21 cellular contexts compared by ENCODE assay signal in genomic region chr11:2722955-2723354, GRCh38. TPM values are rescaled to one million over a fixed set of nuclear protein-coding genes. Genes with fewer than 3 reads are reported as not detected.
A peak's percentile ranks its signal among the peaks of the same experiment; 100 is the strongest.
DNase-seq lines count a peak whose midpoint lies in the region; ATAC-seq, FAIRE-seq and TF ChIP-seq lines count a peak whose summit lies in the region.
"Had no signal": no experiment of that assay in that cellular context is flagged by ENCODE, and none has a peak within 500 bp of the region (broad histone marks: within the 10 kb centered on the region; RNA-seq: fewer than 3 reads in every experiment).

No MANE protein-coding gene starts in this region.

- no peak overlapping the region for H3K27ac ChIP-seq in BLaER1 treated with 17β-estradiol and CSF1 and Interleukin-3, amounts not matched to agents 10 nM and 100 nM
- no peak overlapping the region for H3K27ac ChIP-seq in HCT116 (ENCODE audit: low read depth, low read length)
- no peak overlapping the region for H3K27ac ChIP-seq in H1 (ENCODE audit: low read depth, low read length)
- no peak overlapping the region for H3K27ac ChIP-seq in mesendoderm (ENCODE audit: low read depth, low read length)

- peaks cover 3 to 73% (median 40%) of the 10 kb centered on the region in 10 experiments; a peak in 19 of 20 replicates for H3K4me1 ChIP-seq in BLaER1 treated with 17β-estradiol and CSF1 and Interleukin-3, amounts not matched to agents 10 nM and 100 nM
- H3K4me1 ChIP-seq in HCT116 (ENCODE audit: control insufficient read depth in 1 of 2, insufficient read depth in 2 of 2, low read length in 2 of 2) (no peaks in the 10 kb centered on the region), H1 (replicated peaks in 1 of 4; ENCODE audit: control insufficient read depth in 3 of 4, insufficient read depth in 4 of 4, low read length in 3 of 4) (peaks cover 11 to 34% (median 27%) of the 10 kb centered on the region in 4 experiments), mesendoderm (ENCODE audit: control insufficient read depth, low read depth, low read length) (peaks cover 2% of the 10 kb centered on the region)

- CTCF ChIA-PET in HCT116 (lab: Charles Lee) (no interaction called here), H1 (lab: Charles Lee; ENCODE audit: partially characterized antibody) (interaction anchor here (0.5 to 2.5 kb wide), 5 partner anchors 20 to 444 kb away, joined by 3 to 9 read pairs (median 5); no protein-coding TSS in a partner anchor)

- H3K4me1 Mint-ChIP-seq in neural crest cell: peaks cover 48% of the 10 kb centered on the region
- H3K4me1 Mint-ChIP-seq in activated T-cell treated with anti-CD3 and anti-CD28 coated beads, Interleukin-2, amount 50 U/mL, for 4 hours (ENCODE audit: low read depth): no peaks in the 10 kb centered on the region
- H3K4me1 Mint-ChIP-seq: CD14-positive monocyte; CD8-positive, alpha-beta memory T cell had no signal

- no peak overlapping the region for H3K56ac ChIP-seq in H1 (replicated peaks; ENCODE audit: insufficient read length, low read depth, low read length)
- no peak overlapping the region for H3K56ac ChIP-seq in mesendoderm (ENCODE audit: low read length)

- H4K91ac ChIP-seq in H1 (replicated peaks; ENCODE audit: insufficient read length, low read length): no peak overlapping the region

- TF ChIP-seq EP300 in H1 (IDR thresholded peaks at IDR 0.05; ENCODE audit: borderline replicate concordance in 1 of 2, low read depth in 2 of 2, low read length in 2 of 2): no peak

- H2AK5ac ChIP-seq in H1 (ENCODE audit: low read depth, low read length) (peak overlapping the region; percentile 65; the same call in 1 of the 2 replicates), mesendoderm (ENCODE audit: low read length) (no peak overlapping the region)

- peak overlapping the region; percentile 19 for H3K27ac Mint-ChIP-seq in neural crest cell (ENCODE audit: unreplicated experiment)
- H3K27ac Mint-ChIP-seq: CD14-positive monocyte; CD4-positive, alpha-beta T cell; CD8-positive, alpha-beta memory T cell had no signal

- ATAC-seq in HCT116: peak; percentile 63
- no peak for ATAC-seq in activated T-cell treated with anti-CD3 and anti-CD28 coated beads, Interleukin-2, amount 50 U/mL, for 4 hours
- ATAC-seq in GM19455 (IDR thresholded peaks at IDR 0.05; ENCODE audit: unreplicated experiment): no peak

- H3K23ac ChIP-seq in H1 (ENCODE audit: insufficient read length): no peak overlapping the region
- H3K23ac ChIP-seq in mesendoderm (ENCODE audit: low read length): no peak overlapping the region

- POLR2A ChIA-PET in HCT116 (lab: Charles Lee) (no interaction called here), H1 (lab: Charles Lee; ENCODE audit: partially characterized antibody) (interaction anchor here (1.6 kb wide), 1 partner anchor 30 kb away, joined by 5 read pairs; no protein-coding TSS in a partner anchor)

- H3K27me3 ChIP-seq in BLaER1 treated with 17β-estradiol and CSF1 and Interleukin-3, amounts not matched to agents 10 nM and 100 nM: no peaks in the 10 kb centered on the region
- H3K27me3 ChIP-seq in HCT116 (ENCODE audit: insufficient read depth, low read length) (no peaks in the 10 kb centered on the region), H1 (replicated peaks in 1 of 4; ENCODE audit: control insufficient read depth in 3 of 4, extremely low read depth in 1 of 4, insufficient read depth in 3 of 4, low read length in 3 of 4) (peaks cover 34 to 96% (median 76%) of the 10 kb centered on the region in 4 experiments), mesendoderm (ENCODE audit: insufficient read depth, low read length, poor library complexity) (no peaks in the 10 kb centered on the region)

- H3K4ac ChIP-seq in H1 (replicated peaks; ENCODE audit: insufficient read length, low read depth, low read length): no peak overlapping the region
- no peak overlapping the region for H3K4ac ChIP-seq in mesendoderm (ENCODE audit: low read depth, low read length)

- BruUV-seq in HCT116 (replicated peaks; lab: Mats Ljungman, UMichigan): no TSS peak

- H2AFZ ChIP-seq in HCT116 (ENCODE audit: low read depth, low read length, poor library complexity, severe bottlenecking): no peak overlapping the region
- no peak overlapping the region for H2AFZ ChIP-seq in H1 (ENCODE audit: low read length)

- H4K8ac ChIP-seq in H1 (ENCODE audit: extremely low read depth, insufficient read depth, low read length) (no peak overlapping the region; the same call in 1 of the 2 replicates), mesendoderm (ENCODE audit: low read depth, low read length) (no peak overlapping the region)

- H2BK5ac ChIP-seq in H1 (ENCODE audit: low read depth, low read length): no peak overlapping the region
- H2BK5ac ChIP-seq in mesendoderm (ENCODE audit: low read length): no peak overlapping the region

- H2BK120ac ChIP-seq in H1 (replicated peaks; ENCODE audit: low read depth, low read length) (no peak overlapping the region), mesendoderm (ENCODE audit: low read depth, low read length) (no peak overlapping the region)

- H3K4me3 Mint-ChIP-seq in neural crest cell: no peak overlapping the region
- no peak overlapping the region for H3K4me3 Mint-ChIP-seq in activated T-cell treated with anti-CD3 and anti-CD28 coated beads, Interleukin-2, amount 50 U/mL, for 4 hours
- H3K4me3 Mint-ChIP-seq: CD14-positive monocyte; CD4-positive, alpha-beta T cell; CD8-positive, alpha-beta memory T cell had no signal

- no peaks in the 10 kb centered on the region for H3K9me3 Mint-ChIP-seq in neural crest cell
- no peaks in the 10 kb centered on the region for H3K9me3 Mint-ChIP-seq in activated T-cell treated with anti-CD3 and anti-CD28 coated beads, Interleukin-2, amount 50 U/mL, for 4 hours
- H3K9me3 Mint-ChIP-seq: CD14-positive monocyte; CD4-positive, alpha-beta T cell; CD8-positive, alpha-beta memory T cell had no signal

- H3K9ac ChIP-seq in BLaER1 treated with 17β-estradiol and CSF1 and Interleukin-3, amounts not matched to agents 10 nM and 100 nM: peak overlapping the region in 1 of 11 experiments; percentile 37; a peak in 1 of 22 replicates
- no peak overlapping the region for H3K9ac ChIP-seq in HCT116 (ENCODE audit: low read length)
- no peak overlapping the region for H3K9ac ChIP-seq in H1 (replicated peaks in 1 of 4; ENCODE audit: extremely low read depth in 1 of 4, low read depth in 3 of 4, low read length in 3 of 4)
- no peak overlapping the region for H3K9ac ChIP-seq in mesendoderm (ENCODE audit: low read length)

- no peaks in the 10 kb centered on the region for H3K36me3 Mint-ChIP-seq in neural crest cell (ENCODE audit: low read depth)
- H3K36me3 Mint-ChIP-seq in activated T-cell treated with anti-CD3 and anti-CD28 coated beads, Interleukin-2, amount 50 U/mL, for 4 hours (ENCODE audit: insufficient read depth): no peaks in the 10 kb centered on the region
- H3K36me3 Mint-ChIP-seq: CD8-positive, alpha-beta memory T cell had no signal

- intact Hi-C loops in HCT116 (cut with micrococcal nuclease): no loop called here

- TF ChIP-seq CTCF in HCT116 (IDR thresholded peaks at IDR 0.05 in 2 of 3, conservative IDR thresholded peaks at IDR 0.05 in 1 of 3; ENCODE audit: borderline replicate concordance in 1 of 3, insufficient read depth in 1 of 3, low read depth in 2 of 3, low read length in 2 of 3) (no peak), H1 (IDR thresholded peaks at IDR 0.05; ENCODE audit: control extremely low read depth in 1 of 3, insufficient read depth in 1 of 3, low read depth in 1 of 3, low read length in 3 of 3) (no peak), neural crest cell (conservative IDR thresholded peaks at IDR 0.05) (no peak)

- H3K4me2 ChIP-seq in BLaER1 treated with 17β-estradiol and CSF1 and Interleukin-3, amounts not matched to agents 10 nM and 100 nM: peak overlapping the region in 9 of 11 experiments; percentile 24 to 90 (median 72); a peak in 18 of 22 replicates
- H3K4me2 ChIP-seq in HCT116 (ENCODE audit: low read length) (no peak overlapping the region), H1 (ENCODE audit: insufficient read depth in 1 of 2, low read depth in 2 of 2, low read length in 2 of 2) (no peak overlapping the region), mesendoderm (ENCODE audit: low read length) (no peak overlapping the region)

- H3K27me3 Mint-ChIP-seq in neural crest cell (ENCODE audit: low read depth): peaks cover 83% of the 10 kb centered on the region
- H3K27me3 Mint-ChIP-seq in activated T-cell treated with anti-CD3 and anti-CD28 coated beads, Interleukin-2, amount 50 U/mL, for 4 hours (ENCODE audit: low read depth): no peaks in the 10 kb centered on the region
- H3K27me3 Mint-ChIP-seq: CD4-positive, alpha-beta T cell had no signal

- no peak for TF ChIP-seq POLR2A in HCT116 (IDR thresholded peaks at IDR 0.05; ENCODE audit: borderline replicate concordance, extremely low read depth, insufficient read depth, insufficient read length)
- TF ChIP-seq POLR2A in H1 (IDR thresholded peaks at IDR 0.05; ENCODE audit: control extremely low read depth in 1 of 2, low read depth in 2 of 2, low read length in 2 of 2): no peak

- no peak overlapping the region; the same call in 1 of the 2 replicates for H2BK12ac ChIP-seq in H1 (ENCODE audit: low read depth, low read length)

- 86% methylated on average over 15 of the region's 15 CpGs; no CpG with 5 or more reads in 1 of the 2 experiments for WGBS in H1 (ENCODE audit: extremely low coverage in 1 of 2, insufficient coverage in 1 of 2, insufficient read length in 1 of 2, insufficient replicate concordance in 2 of 2, low coverage in 1 of 2, low lambda C conversion rate in 2 of 2, missing lambda C conversion rate in 1 of 2), 2 experiments
- no CpG with 5 or more reads among the region's 15 CpGs for WGBS in mesendoderm (ENCODE audit: extremely low coverage, insufficient coverage, low lambda C conversion rate)

- no peaks in the 10 kb centered on the region; a peak in 3 of 22 replicates for H4K20me1 ChIP-seq in BLaER1 treated with 17β-estradiol and CSF1 and Interleukin-3, amounts not matched to agents 10 nM and 100 nM
- H4K20me1 ChIP-seq in HCT116 (ENCODE audit: insufficient read depth): no peaks in the 10 kb centered on the region
- H4K20me1 ChIP-seq in H1 (replicated peaks in 1 of 2; ENCODE audit: control insufficient read depth in 1 of 2, insufficient read depth in 2 of 2, low read length in 2 of 2): peaks cover 0 to 16% of the 10 kb centered on the region in 2 experiments

- H3K14ac ChIP-seq in H1 (ENCODE audit: insufficient read length): no peak overlapping the region

- H3K4me3 ChIP-seq in BLaER1 treated with 17β-estradiol and CSF1 and Interleukin-3, amounts not matched to agents 10 nM and 100 nM: no peak overlapping the region
- no peak overlapping the region for H3K4me3 ChIP-seq in HCT116 (replicated peaks in 1 of 2; ENCODE audit: low read depth in 1 of 2, low read length in 2 of 2)
- H3K4me3 ChIP-seq in H1 (ENCODE audit: extremely low read depth in 1 of 4, insufficient read depth in 2 of 4, low read depth in 3 of 4, low read length in 4 of 4): no peak overlapping the region
- H3K4me3 ChIP-seq in mesendoderm (ENCODE audit: low read length): no peak overlapping the region

- RAD21 ChIA-PET in HCT116 (lab: Charles Lee; ENCODE audit: low non-redundant PET in 1 of 2, low total read pairs in 2 of 2, uncharacterized antibody in 2 of 2, unreplicated experiment in 2 of 2): no interaction called here

- H3K18ac ChIP-seq in H1 (ENCODE audit: extremely low read depth, low read length) (no peak overlapping the region; the same call in 1 of the 2 replicates), mesendoderm (ENCODE audit: low read length) (no peak overlapping the region)

- H3K79me1 ChIP-seq in H1 (ENCODE audit: low read depth, low read length) (no peaks in the 10 kb centered on the region), mesendoderm (ENCODE audit: low read length) (no peaks in the 10 kb centered on the region)

- H4K5ac ChIP-seq in H1 (ENCODE audit: insufficient read length, low read depth, low read length): no peak overlapping the region
- H4K5ac ChIP-seq in mesendoderm (ENCODE audit: low read length): no peak overlapping the region

- no peaks in the 10 kb centered on the region for H3K9me3 ChIP-seq in BLaER1 treated with 17β-estradiol and CSF1 and Interleukin-3, amounts not matched to agents 10 nM and 100 nM (replicated peaks in 1 of 11)
- H3K9me3 ChIP-seq in HCT116 (ENCODE audit: control insufficient read depth in 1 of 2, insufficient read depth in 1 of 2, low read depth in 1 of 2, low read length in 2 of 2) (no peaks in the 10 kb centered on the region), H1 (ENCODE audit: insufficient read depth in 2 of 2, low read depth in 1 of 2, low read length in 1 of 2) (peaks cover 12 to 21% of the 10 kb centered on the region in 2 experiments)

- H3K36me3 ChIP-seq in BLaER1 treated with 17β-estradiol and CSF1 and Interleukin-3, amounts not matched to agents 10 nM and 100 nM: no peaks in the 10 kb centered on the region
- H3K36me3 ChIP-seq in HCT116 (ENCODE audit: control insufficient read depth in 1 of 2, insufficient read depth in 2 of 2, low read length in 2 of 2): no peaks in the 10 kb centered on the region
- H3K36me3 ChIP-seq in H1 (ENCODE audit: control insufficient read depth in 2 of 4, insufficient read depth in 4 of 4, low read length in 3 of 4): no peaks in the 10 kb centered on the region
- H3K36me3 ChIP-seq in mesendoderm (ENCODE audit: control insufficient read depth, insufficient read depth, low read length): no peaks in the 10 kb centered on the region

- H2BK15ac ChIP-seq in H1 (ENCODE audit: low read length): 0 out of 2 replicates have a peak overlapping the region, but pooled peaks have one; percentile 8
- no peak overlapping the region for H2BK15ac ChIP-seq in mesendoderm (replicated peaks; ENCODE audit: low read depth)

- H3K79me2 ChIP-seq in HCT116 (ENCODE audit: insufficient read depth, low read length) (no peaks in the 10 kb centered on the region), H1 (ENCODE audit: control insufficient read depth in 1 of 2, insufficient read depth in 2 of 2, low read length in 2 of 2) (no peaks in the 10 kb centered on the region), mesendoderm (ENCODE audit: control insufficient read depth, insufficient read depth, low read length) (no peaks in the 10 kb centered on the region)

- FAIRE-seq in H1 (lab: Jason Lieb, UNC): no peak
- FAIRE-seq: GM12891, GM18507 had no signal

- H3K23me2 ChIP-seq in H1 (ENCODE audit: low read depth, low read length): no peaks in the 10 kb centered on the region

- H2BK20ac ChIP-seq in H1 (ENCODE audit: low read length): no peak overlapping the region

- no peak for DNase-seq in HCT116 (ENCODE audit: low read depth, low spot score)
- DNase-seq in H1 (ENCODE audit: low read depth in 1 of 2, low spot score in 2 of 2): no peak
- DNase-seq in neural crest cell (ENCODE audit: low read depth, low spot score): no peak
- no peak for DNase-seq in mesendoderm
- DNase-seq in activated CD4-positive, CD25-positive, alpha-beta regulatory T cell treated with anti-CD3 and anti-CD28 coated beads, Interleukin-2, amount 50 U/mL, for 72 hours: no peak
- DNase-seq in activated T-cell treated with anti-CD3 and anti-CD28 coated beads, Interleukin-2, amount 50 U/mL, for 4 hours: no peak
- DNase-seq: Calu3; CD4-positive, alpha-beta T cell; CD8-positive, alpha-beta memory T cell; COR-L47; DMS53; DMS79 treated with DMSO at 0.1 percent for 48 hours; GF-D8; GOT3; H7; HCEC 1CT had no signal

- no peaks in the 10 kb centered on the region for H3K9me2 ChIP-seq in HCT116 (ENCODE audit: insufficient read depth)

- TF ChIP-seq RAD21 in HCT116 (IDR thresholded peaks at IDR 0.05; ENCODE audit: low read depth) (no peak), H1 (IDR thresholded peaks at IDR 0.05 in 1 of 2, conservative IDR thresholded peaks at IDR 0.05 in 1 of 2; ENCODE audit: low read depth in 2 of 2, low read length in 2 of 2) (no peak)

RNA-seq across cellular contexts. Expression of gene KCNQ1OT1, which starts 23.2 kb away (rescaled TPM):
- 1.1 TPM for total RNA-seq in HCT116 (2021; ENCODE audit: unreplicated experiment)
- 0.09 and 0.11 TPM in 2 replicates for polyA plus RNA-seq in HCT116 (2012)
- 1.2 TPM in 2 replicates for total RNA-seq in H1 (2021; fragmentation: NEBNext Ultra II Directional; extraction: Animal tissue kit (Norgen Biotek cat#: 25700))
- polyA plus RNA-seq in H1 (2011; rRNA removed): 0.19 and 0.21 TPM in 2 replicates
- polyA plus RNA-seq in H1 (2011; cell fraction: cytosol; rRNA removed): 0.08 TPM
- polyA plus RNA-seq in H1 (2011; cell fraction: nucleus; rRNA removed): 2.4 TPM
- 0.19 to 0.30 TPM (median 0.24 TPM) in 4 replicates for polyA plus RNA-seq in H1 (2012, experiment 1 of 2)
- 0.01 TPM for polyA plus RNA-seq in H1 (2012, experiment 2 of 2)
- 0.20 TPM for polyA plus RNA-seq in H1 (2013, experiment 1 of 2)
- 0.13 TPM for polyA plus RNA-seq in H1 (2013, experiment 2 of 2)
- polyA minus RNA-seq in H1 (2011; rRNA and poly(A)+ RNA removed): 6.2 and 7.3 TPM in 2 replicates
- polyA minus RNA-seq in H1 (2011; cell fraction: cytosol; rRNA and poly(A)+ RNA removed): 1.0 TPM
- polyA minus RNA-seq in H1 (2011; cell fraction: nucleus; rRNA and poly(A)+ RNA removed): 21.4 TPM
- total RNA-seq in neural crest cell: 2.3 TPM in 2 replicates
- 0.04 TPM for polyA plus RNA-seq in mesendoderm (2013, experiment 1 of 2)
- 0.04 TPM for polyA plus RNA-seq in mesendoderm (2013, experiment 2 of 2)
- total RNA-seq in activated T-cell treated with anti-CD3 and anti-CD28 coated beads, Interleukin-2, amount 50 U/mL, for 4 hours: under 1 TPM; 0.18 to 0.20 (median 0.19) TPM

Comparison
In these comparisons a context has a peak if more than half of its experiments do, and no peak if none do; other contexts are left out.
1. H3K4me2 ChIP-seq: peak in BLaER1 treated with 17β-estradiol and CSF1 and Interleukin-3, amounts not matched to agents 10 nM and 100 nM (9 of 11); none in HCT116 (single experiment), H1 (0 of 2) and mesendoderm (single experiment).